1 cellular context compared by ENCODE assay signal in genomic region chr11:71329165-71329510, GRCh38.
TF ChIP-seq lines count a peak whose summit lies in the region.

No MANE protein-coding gene starts in this region.

TF ChIP-seq in SK-N-SH, 30 proteins besides CTCF, POLR2A, EP300 and RAD21 (continued from another document):
- TF ChIP-seq, protein P1, sequence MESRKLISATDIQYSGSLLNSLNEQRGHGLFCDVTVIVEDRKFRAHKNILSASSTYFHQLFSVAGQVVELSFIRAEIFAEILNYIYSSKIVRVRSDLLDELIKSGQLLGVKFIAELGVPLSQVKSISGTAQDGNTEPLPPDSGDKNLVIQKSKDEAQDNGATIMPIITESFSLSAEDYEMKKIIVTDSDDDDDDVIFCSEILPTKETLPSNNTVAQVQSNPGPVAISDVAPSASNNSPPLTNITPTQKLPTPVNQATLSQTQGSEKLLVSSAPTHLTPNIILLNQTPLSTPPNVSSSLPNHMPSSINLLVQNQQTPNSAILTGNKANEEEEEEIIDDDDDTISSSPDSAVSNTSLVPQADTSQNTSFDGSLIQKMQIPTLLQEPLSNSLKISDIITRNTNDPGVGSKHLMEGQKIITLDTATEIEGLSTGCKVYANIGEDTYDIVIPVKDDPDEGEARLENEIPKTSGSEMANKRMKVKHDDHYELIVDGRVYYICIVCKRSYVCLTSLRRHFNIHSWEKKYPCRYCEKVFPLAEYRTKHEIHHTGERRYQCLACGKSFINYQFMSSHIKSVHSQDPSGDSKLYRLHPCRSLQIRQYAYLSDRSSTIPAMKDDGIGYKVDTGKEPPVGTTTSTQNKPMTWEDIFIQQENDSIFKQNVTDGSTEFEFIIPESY (IDR thresholded peaks at IDR 0.05; ENCODE audit: borderline replicate concordance, low read depth), result no peak
